In the genomic region with DNA sequence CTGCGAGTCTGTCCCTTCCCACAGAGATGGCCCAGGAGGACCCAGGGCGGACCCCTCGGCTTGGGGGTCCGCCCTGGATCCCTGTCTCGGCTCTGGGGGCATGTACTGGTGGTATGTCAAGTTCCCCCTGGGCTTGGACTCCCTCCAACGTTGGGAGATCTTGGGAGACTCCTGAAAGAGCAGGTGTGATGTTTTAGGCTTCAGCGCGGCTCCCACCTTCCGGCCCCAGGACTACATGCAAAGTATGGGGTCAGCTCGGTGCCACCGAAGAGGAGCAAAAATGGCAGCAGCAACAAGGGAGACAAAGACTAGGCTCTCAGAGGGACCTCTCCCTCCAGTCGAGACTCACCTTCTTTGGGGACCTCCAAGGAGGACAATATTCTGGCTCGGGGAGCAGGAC, we compare ENCODE assay signal across 7 cellular contexts. TPM values are rescaled to one million over a fixed set of nuclear protein-coding genes. Genes with fewer than 3 reads are reported as not detected.
A peak's percentile ranks its signal among the peaks of the same experiment; 100 is the strongest.
DNase-seq lines count a peak whose midpoint lies in the region; ATAC-seq and TF ChIP-seq lines count a peak whose summit lies in the region.
"Had no signal": no experiment of that assay in that cellular context is flagged by ENCODE, and none has a peak within 500 bp of the region (broad histone marks: within the 10 kb centered on the region; RNA-seq: fewer than 3 reads in every experiment).

No MANE protein-coding gene starts in this region.

- H4K20me1 ChIP-seq in fibroblast of lung (ENCODE audit: control insufficient read depth, extremely low read depth, insufficient read depth, low read length): no peaks in the 10 kb centered on the region

- H3K9me3 Mint-ChIP-seq in activated T-cell treated with anti-CD3 and anti-CD28 coated beads, Interleukin-2, amount 50 U/mL, for 4 hours: no peaks in the 10 kb centered on the region

- peaks cover 12% of the 10 kb centered on the region for H3K4me1 Mint-ChIP-seq in activated T-cell treated with anti-CD3 and anti-CD28 coated beads, Interleukin-2, amount 50 U/mL, for 4 hours (ENCODE audit: low read depth)

- H3K9ac ChIP-seq in fibroblast of lung (ENCODE audit: insufficient read depth, low read length): no peak overlapping the region

- no peaks in the 10 kb centered on the region for H3K79me2 ChIP-seq in fibroblast of lung (ENCODE audit: control insufficient read depth, insufficient read depth, low read length)

- H3K4me3 Mint-ChIP-seq in activated T-cell treated with anti-CD3 and anti-CD28 coated beads, Interleukin-2, amount 50 U/mL, for 4 hours: peak overlapping the region; percentile 31

- DNase-seq in activated T-cell treated with anti-CD3 and anti-CD28 coated beads, Interleukin-2, amount 50 U/mL, for 4 hours: no peak
- DNase-seq in activated T-cell treated with anti-CD3 and anti-CD28 coated beads for 4 hours (no peak), fibroblast of lung (ENCODE audit: low read depth in 2 of 2) (no peak), testis (no peak), HUDEP-2 (lab: John Stamatoyannopoulos, UW; ENCODE audit: unreplicated experiment in 76 of 76) (no peak)

- no peaks in the 10 kb centered on the region for H3K27me3 Mint-ChIP-seq in activated T-cell treated with anti-CD3 and anti-CD28 coated beads, Interleukin-2, amount 50 U/mL, for 4 hours (ENCODE audit: low read depth)

- no peaks in the 10 kb centered on the region for H3K9me3 ChIP-seq in fibroblast of lung (ENCODE audit: control insufficient read depth, insufficient read depth, low read depth, low read length)
- no peaks in the 10 kb centered on the region for H3K9me3 ChIP-seq in testis

- H3K36me3 Mint-ChIP-seq in activated T-cell treated with anti-CD3 and anti-CD28 coated beads, Interleukin-2, amount 50 U/mL, for 4 hours (ENCODE audit: insufficient read depth): peaks cover 2% of the 10 kb centered on the region

- no peak for TF ChIP-seq CTCF in fibroblast of lung (conservative IDR thresholded peaks at IDR 0.05 in 1 of 2, IDR thresholded peaks at IDR 0.05 in 1 of 2; ENCODE audit: low read depth in 1 of 2, low read length in 2 of 2)
- TF ChIP-seq CTCF in testis (IDR thresholded peaks at IDR 0.05): no peak

- H2AFZ ChIP-seq in fibroblast of lung (ENCODE audit: low read length): no peak overlapping the region

- ATAC-seq in activated T-cell treated with anti-CD3 and anti-CD28 coated beads, Interleukin-2, amount 50 U/mL, for 4 hours: no peak
- ATAC-seq in GM18519 (IDR thresholded peaks at IDR 0.05; ENCODE audit: low FRiP score, unreplicated experiment): no peak

- intact Hi-C loops in testis (cut with DNase I; ENCODE audit: low total_unique reads): no loop called here

- no peaks in the 10 kb centered on the region for H3K27me3 ChIP-seq in fibroblast of lung (ENCODE audit: control insufficient read depth, insufficient read depth, low read length)
- no peaks in the 10 kb centered on the region for H3K27me3 ChIP-seq in testis

- H3K4me3 ChIP-seq in fibroblast of lung (replicated peaks in 1 of 4; ENCODE audit: control extremely low read depth in 1 of 4, insufficient read depth in 1 of 4, low read depth in 3 of 4, low read length in 4 of 4) (peak overlapping the region in 2 of 4 experiments; percentile 6 to 71), testis (peak overlapping the region; percentile 26 to 65)

- peak overlapping the region; percentile 66 for H3K4me2 ChIP-seq in fibroblast of lung (ENCODE audit: extremely low read depth, insufficient read depth, low read length)

- H3K4me1 ChIP-seq in fibroblast of lung (ENCODE audit: control insufficient read depth, extremely low read depth, insufficient read depth, low read length) (peaks cover 11% of the 10 kb centered on the region), testis (peaks cover 57% of the 10 kb centered on the region)

- H3K36me3 ChIP-seq in fibroblast of lung (ENCODE audit: control insufficient read depth, insufficient read depth, low read length): no peaks in the 10 kb centered on the region
- H3K36me3 ChIP-seq in testis (ENCODE audit: low read depth, missing control alignments): no peaks in the 10 kb centered on the region

- H3K27ac ChIP-seq in fibroblast of lung (ENCODE audit: insufficient read depth, low read length) (no peak overlapping the region), testis (peak overlapping the region; percentile 81 to 85)

- 30 to 35% methylated on average over 9 to 13 of the region's 13 CpGs for WGBS in testis, 2 donors

- TF ChIP-seq POLR2A in testis (IDR thresholded peaks at IDR 0.05): no peak

RNA-seq across cellular contexts. Expression of a gene that starts 4.2 kb away (rescaled TPM):
- under 1 TPM; 0.33 to 0.69 (median 0.51) TPM for total RNA-seq in activated T-cell treated with anti-CD3 and anti-CD28 coated beads, Interleukin-2, amount 50 U/mL, for 4 hours
- total RNA-seq in fibroblast of lung: 0.51 and 0.99 TPM in 2 replicates
- polyA plus RNA-seq in fibroblast of lung: 0.84 and 1.8 TPM in 2 replicates
- 2.9 and 6.0 TPM in 2 replicates for polyA plus RNA-seq in fibroblast of lung (2012)
- polyA minus RNA-seq in fibroblast of lung (ENCODE audit: low replicate concordance): 6.6 and 14.4 TPM in 2 replicates
- total RNA-seq in testis: 10 to 100 TPM; 21.8 TPM
- 15.0 TPM for polyA plus RNA-seq in testis (ENCODE audit: insufficient read depth, low read depth, low replicate concordance)

RNA-seq across cellular contexts. Expression of a gene that starts 19.5 kb away (rescaled TPM):
- under 1 TPM in 1 of 3 donors, not detected in 2; 0.14 TPM for total RNA-seq in activated T-cell treated with anti-CD3 and anti-CD28 coated beads, Interleukin-2, amount 50 U/mL, for 4 hours
- total RNA-seq in fibroblast of lung (under 0.01 TPM in 1 of 2 replicates, not detected in the other), testis (under 1 TPM; 0.12 to 0.47 TPM)
- polyA plus RNA-seq in fibroblast of lung (not detected in 2 replicates), testis (ENCODE audit: insufficient read depth, low read depth, low replicate concordance) (0.20 TPM)
- 0.15 and 0.30 TPM in 2 replicates for polyA plus RNA-seq in fibroblast of lung (2012)
- polyA minus RNA-seq in fibroblast of lung (ENCODE audit: low replicate concordance): not detected in 2 replicates
- polyA plus RNA-seq: neural cell had no signal

RNA-seq across cellular contexts. Expression of a gene that starts 25.1 kb away (rescaled TPM):
- total RNA-seq in activated T-cell treated with anti-CD3 and anti-CD28 coated beads, Interleukin-2, amount 50 U/mL, for 4 hours: under 1 TPM; 0.16 to 0.65 (median 0.18) TPM
- 0.99 and 1.5 TPM in 2 replicates for total RNA-seq in fibroblast of lung
- polyA plus RNA-seq in fibroblast of lung: 1.2 and 1.6 TPM in 2 replicates
- 1.3 and 1.5 TPM in 2 replicates for polyA plus RNA-seq in fibroblast of lung (2012)
- 3.3 and 3.7 TPM in 2 replicates for polyA minus RNA-seq in fibroblast of lung (ENCODE audit: low replicate concordance)
- total RNA-seq in testis: 10 to 100 TPM; 11.2 to 21.4 TPM
- polyA plus RNA-seq in testis (ENCODE audit: insufficient read depth, low read depth, low replicate concordance): 8.8 TPM
- polyA plus RNA-seq: neural cell had no signal

RNA-seq across cellular contexts. Expression of a gene that starts 31.4 kb away (rescaled TPM):
- not detected for total RNA-seq in activated T-cell treated with anti-CD3 and anti-CD28 coated beads, Interleukin-2, amount 50 U/mL, for 4 hours
- total RNA-seq in fibroblast of lung: not detected in 2 replicates
- not detected in 2 replicates for polyA plus RNA-seq in fibroblast of lung
- polyA plus RNA-seq in fibroblast of lung (2012): not detected in 2 replicates
- not detected in 2 replicates for polyA minus RNA-seq in fibroblast of lung (ENCODE audit: low replicate concordance)
- total RNA-seq in testis: 10 to 100 TPM; 10.5 to 28.9 TPM
- polyA plus RNA-seq in testis (ENCODE audit: insufficient read depth, low read depth, low replicate concordance): 32.8 TPM
- polyA plus RNA-seq: neural cell had no signal

RNA-seq across cellular contexts. Expression of a gene that starts 37.2 kb away (rescaled TPM):
- total RNA-seq in activated T-cell treated with anti-CD3 and anti-CD28 coated beads, Interleukin-2, amount 50 U/mL, for 4 hours: under 1 TPM; 0.13 to 0.22 (median 0.18) TPM
- total RNA-seq in fibroblast of lung (under 0.01 and 0.17 TPM in 2 replicates), testis (1 to 10 TPM; 2.0 to 3.6 TPM)
- polyA plus RNA-seq in fibroblast of lung (0.02 and 0.06 TPM in 2 replicates), testis (ENCODE audit: insufficient read depth, low read depth, low replicate concordance) (5.1 TPM)
- polyA plus RNA-seq in fibroblast of lung (2012): 0.06 TPM in 1 of 2 replicates, not detected in the other
- polyA minus RNA-seq in fibroblast of lung (ENCODE audit: low replicate concordance): 0.07 TPM in 1 of 2 replicates, not detected in the other

Comparison
In these comparisons a context has a peak if more than half of its experiments do, and no peak if none do; other contexts are left out.
1. RNA of a gene that starts 4.2 kb away (total RNA-seq): 21.8 TPM in testis; 0.51 to 0.99 TPM in fibroblast of lung and 0.33 to 0.69 TPM in activated T-cell treated with anti-CD3 and anti-CD28 coated beads, Interleukin-2, amount 50 U/mL, for 4 hours; every median in the first group is over 10 times any median in the second.